22 cellular contexts compared by ENCODE assay signal in genomic region chr14:85129907-85130306, GRCh38.
A peak's percentile ranks its signal among the peaks of the same experiment; 100 is the strongest.
DNase-seq lines count a peak whose midpoint lies in the region; ATAC-seq, FAIRE-seq and TF ChIP-seq lines count a peak whose summit lies in the region.
"Had no signal": no experiment of that assay in that cellular context is flagged by ENCODE, and none has a peak within 500 bp of the region (broad histone marks: within the 10 kb centered on the region; RNA-seq: fewer than 3 reads in every experiment).

No MANE protein-coding gene starts in this region.

- TF ChIP-seq POLR2A in HepG2 (IDR thresholded peaks at IDR 0.05; ENCODE audit: insufficient read depth in 1 of 2, low read depth in 2 of 2, low read length in 2 of 2) (no peak), sigmoid colon (IDR thresholded peaks at IDR 0.05) (no peak)

- H3K27me3 ChIP-seq in HepG2 (ENCODE audit: control insufficient read depth in 1 of 2, insufficient read depth in 2 of 2, low read length in 2 of 2) (no peaks in the 10 kb centered on the region), pancreas (no peaks in the 10 kb centered on the region), sigmoid colon (no peaks in the 10 kb centered on the region)
- H3K27me3 ChIP-seq in CD4-positive, alpha-beta memory T cell (ENCODE audit: insufficient read depth, low read length): no peaks in the 10 kb centered on the region

- WGBS in HepG2 (ENCODE audit: low lambda C conversion rate): 0% methylated on average over 2 of the region's 2 CpGs
- WGBS in pancreas, 2 donors: 39% methylated on average over 2 of the region's 2 CpGs
- 25 to 54% methylated on average over 2 of the region's 2 CpGs for WGBS in sigmoid colon, 2 donors

- H3K4me3 Mint-ChIP-seq in CD4-positive, alpha-beta memory T cell: no peak overlapping the region
- H3K4me3 Mint-ChIP-seq in progenitor cell of endocrine pancreas (ENCODE audit: low read depth): no peak overlapping the region
- H3K4me3 Mint-ChIP-seq: CD4-positive, alpha-beta T cell; GM23338; IgD-negative memory B cell had no signal

- CTCF ChIA-PET in HepG2 (lab: Yijun Ruan, JAX; ENCODE audit: low intra/inter-chr PET ratio, low total read pairs): no interaction called here
- CTCF ChIA-PET in CD4-positive, alpha-beta memory T cell (lab: Charles Lee; ENCODE audit: partially characterized antibody): no interaction called here

- no peaks in the 10 kb centered on the region for H4K20me1 ChIP-seq in HepG2 (ENCODE audit: insufficient read depth, low read length)

- H3K36me3 ChIP-seq in HepG2 (replicated peaks in 1 of 2; ENCODE audit: control insufficient read depth in 1 of 2, insufficient read depth in 2 of 2, low read length in 2 of 2) (no peaks in the 10 kb centered on the region), pancreas (no peaks in the 10 kb centered on the region), sigmoid colon (no peaks in the 10 kb centered on the region)
- H3K36me3 ChIP-seq in CD4-positive, alpha-beta memory T cell (ENCODE audit: insufficient read depth, low read length): no peaks in the 10 kb centered on the region

- peaks cover 2 to 19% (median 7%) of the 10 kb centered on the region in 8 donors for H3K9me3 Mint-ChIP-seq in CD4-positive, alpha-beta memory T cell
- H3K9me3 Mint-ChIP-seq in progenitor cell of endocrine pancreas (ENCODE audit: low read depth): peaks cover 11% of the 10 kb centered on the region
- H3K9me3 Mint-ChIP-seq: GM23338 had no signal

- H3K36me3 Mint-ChIP-seq in CD4-positive, alpha-beta memory T cell: no peaks in the 10 kb centered on the region
- no peaks in the 10 kb centered on the region for H3K36me3 Mint-ChIP-seq in progenitor cell of endocrine pancreas (ENCODE audit: insufficient read depth)
- H3K36me3 Mint-ChIP-seq: IgD-negative memory B cell had no signal

- TF ChIP-seq RAD21 in HepG2 (CRISPR knock-in tag; IDR thresholded peaks at IDR 0.05): no peak

- no peaks in the 10 kb centered on the region for H3K79me2 ChIP-seq in HepG2 (ENCODE audit: insufficient read depth, low read length)

- no peaks in the 10 kb centered on the region for H3K27me3 Mint-ChIP-seq in CD4-positive, alpha-beta memory T cell
- no peaks in the 10 kb centered on the region for H3K27me3 Mint-ChIP-seq in progenitor cell of endocrine pancreas
- H3K27me3 Mint-ChIP-seq: CD4-positive, alpha-beta T cell; IgD-negative memory B cell had no signal

- H2AFZ ChIP-seq in HepG2 (ENCODE audit: low read length): no peak overlapping the region

- TF ChIP-seq EP300 in HepG2 (IDR thresholded peaks at IDR 0.05; ENCODE audit: low read depth in 2 of 2, low read length in 2 of 2): no peak
- TF ChIP-seq EP300 in HepG2 (CRISPR knock-in tag; IDR thresholded peaks at IDR 0.05; ENCODE audit: borderline replicate concordance): no peak
- no peak for TF ChIP-seq EP300 in sigmoid colon (IDR thresholded peaks at IDR 0.05)

- BruUV-seq in HepG2 (replicated peaks; lab: Mats Ljungman, UMichigan): no TSS peak

- H3K4me2 ChIP-seq in HepG2 (ENCODE audit: low read depth, low read length): no peak overlapping the region
- H3K4me2 ChIP-seq: GM23338 had no signal

- H3K4me1 Mint-ChIP-seq in CD4-positive, alpha-beta memory T cell: no peaks in the 10 kb centered on the region
- H3K4me1 Mint-ChIP-seq in progenitor cell of endocrine pancreas (ENCODE audit: low read depth): peaks cover 7% of the 10 kb centered on the region
- H3K4me1 Mint-ChIP-seq: GM23338, IgD-negative memory B cell had no signal

- in situ Hi-C loops in HepG2 (cut with HindIII; ENCODE audit: extremely low pct_ligation_motif_present, low pct_unique_long_range_greater_than_20kb): no loop called here

- H3K9ac ChIP-seq in HepG2 (ENCODE audit: insufficient read depth, low read depth, low read length): no peak overlapping the region

- no peaks in the 10 kb centered on the region for H3K4me1 ChIP-seq in HepG2 (ENCODE audit: insufficient read depth, low read length)
- peaks cover 0 to 11% (median 10%) of the 10 kb centered on the region in 3 donors for H3K4me1 ChIP-seq in pancreas
- H3K4me1 ChIP-seq in CD4-positive, alpha-beta memory T cell (ENCODE audit: insufficient read depth, low read length): no peaks in the 10 kb centered on the region
- H3K4me1 ChIP-seq in sigmoid colon: no peaks in the 10 kb centered on the region

- POLR2A ChIA-PET in HepG2 (lab: Yijun Ruan, JAX): no interaction called here
- POLR2A ChIA-PET in CD4-positive, alpha-beta memory T cell (lab: Charles Lee; ENCODE audit: partially characterized antibody): no interaction called here

- no peak overlapping the region for H3K4me3 ChIP-seq in HepG2 (replicated peaks in 1 of 3; ENCODE audit: insufficient read depth in 1 of 3, low read depth in 2 of 3, low read length in 3 of 3)
- no peak overlapping the region for H3K4me3 ChIP-seq in pancreas
- no peak overlapping the region for H3K4me3 ChIP-seq in CD4-positive, alpha-beta memory T cell (ENCODE audit: low read length in 2 of 2)
- H3K4me3 ChIP-seq in sigmoid colon: no peak overlapping the region
- H3K4me3 ChIP-seq: GM23338 had no signal

- ATAC-seq in HepG2: peak; percentile 76
- peak; percentile 68 to 87 (median 84) for ATAC-seq in pancreas
- ATAC-seq: GM23338 had no signal

- no peak overlapping the region for H3K27ac Mint-ChIP-seq in CD4-positive, alpha-beta memory T cell
- no peak overlapping the region for H3K27ac Mint-ChIP-seq in progenitor cell of endocrine pancreas
- H3K27ac Mint-ChIP-seq: CD4-positive, alpha-beta T cell; GM23338; IgD-negative memory B cell had no signal

- no peak for FAIRE-seq in HepG2 (lab: Jason Lieb, UNC)
- FAIRE-seq in pancreas (lab: Jason Lieb, UNC): no peak
- FAIRE-seq: A204.1, GM12892, GM18507, H54 had no signal

- intact Hi-C loops in HepG2 (cut with micrococcal nuclease; ENCODE audit: unreplicated experiment) (no loop called here), pancreas (cut with DNase I) (no loop called here), sigmoid colon (cut with DNase I) (no loop called here)
- intact Hi-C loops in CD4-positive, alpha-beta memory T cell (cut with micrococcal nuclease): no loop called here

- DNase-seq in fibroblast of peridontal ligament (ENCODE audit: extremely low read depth) (peak; percentile 36), HepG2 (ENCODE audit: low spot score) (peak; percentile 1), pancreas (peak in 3 of 6 donors; percentile 11 to 41 (median 14)), progenitor cell of endocrine pancreas (ENCODE audit: low spot score, unreplicated experiment) (no peak), sigmoid colon (no peak)
- no peak for DNase-seq in CD4-positive, alpha-beta memory T cell
- no peak for DNase-seq in activated CD8-positive, alpha-beta memory T cell treated with anti-CD3 and anti-CD28 coated beads for 24 hours
- DNase-seq: ACHN; AML-193; CD4-positive, alpha-beta T cell; DMS153; DMS79; GDM1; HCEC 1CT had no signal

- peaks cover 85% of the 10 kb centered on the region for H3K9me3 ChIP-seq in HepG2 (ENCODE audit: low read length)
- H3K9me3 ChIP-seq in pancreas: no peaks in the 10 kb centered on the region
- no peaks in the 10 kb centered on the region for H3K9me3 ChIP-seq in CD4-positive, alpha-beta memory T cell (ENCODE audit: control insufficient read depth in 1 of 2, low read length in 2 of 2)
- H3K9me3 ChIP-seq in sigmoid colon: peaks cover 0 to 3% (median 1%) of the 10 kb centered on the region in 4 donors

- TF ChIP-seq CTCF in HepG2 (CRISPR knock-in tag; IDR thresholded peaks at IDR 0.05) (no peak), pancreas (IDR thresholded peaks at IDR 0.05) (no peak), progenitor cell of endocrine pancreas (IDR thresholded peaks at IDR 0.05; ENCODE audit: unreplicated experiment) (no peak), sigmoid colon (IDR thresholded peaks at IDR 0.05) (no peak)

- H3K27ac ChIP-seq in HepG2 (ENCODE audit: extremely low read length, insufficient read depth, low read length) (no peak overlapping the region), pancreas (peak overlapping the region in 2 of 4 donors; percentile 19 to 23), sigmoid colon (no peak overlapping the region)
- H3K27ac ChIP-seq in CD4-positive, alpha-beta memory T cell (ENCODE audit: low read depth, low read length): no peak overlapping the region
- H3K27ac ChIP-seq: C4-2B, HL-60 had no signal

TF ChIP-seq in HepG2, 621 proteins besides CTCF, POLR2A, EP300 and RAD21 (continues in another document):
- TF ChIP-seq ZNF644 (CRISPR knock-in tag; IDR thresholded peaks at IDR 0.05; ENCODE audit: low read depth) (0 out of 2 replicates have a peak, but pooled peaks have one; percentile 28), HNF4G (IDR thresholded peaks at IDR 0.05; ENCODE audit: borderline replicate concordance, low read depth, low read length) (peak; percentile 22; the same call in 1 of the 2 replicates), HNF4G (CRISPR knock-in tag; IDR thresholded peaks at IDR 0.05; ENCODE audit: borderline replicate concordance, low read depth) (no peak), ARID5B (CRISPR knock-in tag; IDR thresholded peaks at IDR 0.05) (0 out of 2 replicates have a peak, but pooled peaks have one; percentile 12), ELF1 (CRISPR knock-in tag; IDR thresholded peaks at IDR 0.05) (no peak)

Comparison
In these comparisons a context has a peak if more than half of its experiments do, and no peak if none do; other contexts are left out.
1. DNase-seq: peak in fibroblast of peridontal ligament (single experiment) and HepG2 (single experiment); none in CD4-positive, alpha-beta memory T cell (0 of 5), progenitor cell of endocrine pancreas (single experiment), sigmoid colon (single experiment) and activated CD8-positive, alpha-beta memory T cell treated with anti-CD3 and anti-CD28 coated beads for 24 hours (single experiment).